In genomic region chr14:93009471-93010117, GRCh38 we compare ENCODE assay signal across 10 cellular contexts.
DNase-seq lines count a peak whose midpoint lies in the region; ATAC-seq and TF ChIP-seq lines count a peak whose summit lies in the region.
"Had no signal": no experiment of that assay in that cellular context is flagged by ENCODE, and none has a peak within 500 bp of the region (broad histone marks: within the 10 kb centered on the region; RNA-seq: fewer than 3 reads in every experiment).

No MANE protein-coding gene starts in this region.

- DNase-seq in AG10803 (ENCODE audit: low read depth) (peak; percentile 65), SK-MEL-5 (ENCODE audit: low read depth, low spot score) (peak; percentile 87), globus pallidus (ENCODE audit: low spot score) (peak; percentile 99), nucleus accumbens (lab: John Stamatoyannopoulos, UW) (peak in 54 of 56 donors; percentile 35 to 98 (median 89)), omental fat pad (ENCODE audit: low spot score) (no peak), dermis blood vessel endothelial cell (no peak), NCI-H1694 (lab: John Stamatoyannopoulos, UW) (no peak), RKO (ENCODE audit: low spot score) (no peak)
- DNase-seq: amniotic stem cell, HFFc6 had no signal

- no peak overlapping the region for H3K4me3 ChIP-seq in AG10803 (ENCODE audit: low read length)

- in situ Hi-C loops in SK-MEL-5 (cut with HindIII; ENCODE audit: low pct_unique_long_range_greater_than_20kb, low sequenced_read_pairs) = no loop called here

- no peak for ATAC-seq in omental fat pad (ENCODE audit: low FRiP score)

- no peak for TF ChIP-seq CTCF in AG10803 (conservative IDR thresholded peaks at IDR 0.05; ENCODE audit: low read length)
- TF ChIP-seq CTCF in omental fat pad (IDR thresholded peaks at IDR 0.05) = no peak

Comparison
In these comparisons a context has a peak if more than half of its experiments do, and no peak if none do; other contexts are left out.
1. DNase-seq: peak in AG10803 (single experiment), SK-MEL-5 (single experiment), globus pallidus (single experiment) and nucleus accumbens (54 of 56); none in omental fat pad (single experiment), dermis blood vessel endothelial cell (single experiment), NCI-H1694 (single experiment) and RKO (single experiment).